In the genomic region with DNA sequence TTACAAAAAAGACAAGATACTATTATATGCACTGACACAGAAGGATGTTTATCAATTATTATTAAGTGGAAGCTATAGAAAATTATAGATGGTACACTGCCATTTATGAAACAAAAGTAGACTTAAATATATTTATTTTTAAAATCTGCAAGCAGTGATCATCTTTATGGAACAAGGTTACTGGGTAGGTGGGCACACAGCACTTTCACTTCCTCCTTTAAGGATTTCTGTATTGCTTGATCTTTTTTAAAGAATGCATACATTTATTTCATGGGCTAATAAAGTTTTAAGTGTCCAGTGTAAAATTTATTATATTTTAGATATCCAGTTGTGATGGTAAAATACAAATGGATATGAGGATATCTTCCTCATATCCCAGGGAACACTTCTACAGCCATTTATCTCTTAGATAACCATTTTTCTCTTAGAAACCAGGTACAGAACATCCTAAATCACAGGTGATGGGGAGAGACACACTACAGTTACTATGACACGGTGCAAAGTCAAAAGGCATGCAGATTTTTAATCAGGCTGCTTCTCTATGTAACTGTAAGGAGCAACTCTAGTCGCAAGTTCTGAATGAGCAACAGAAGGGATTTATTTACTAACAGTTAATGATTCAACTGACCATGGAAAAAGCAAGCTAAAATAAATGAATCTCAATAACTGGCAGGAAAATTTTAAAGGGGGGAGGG, we compare ENCODE assay signal across 9 cellular contexts. TPM values are rescaled to one million over a fixed set of nuclear protein-coding genes. Genes with fewer than 3 reads are reported as not detected.
A peak's percentile ranks its signal among the peaks of the same experiment; 100 is the strongest.
DNase-seq lines count a peak whose midpoint lies in the region; ATAC-seq, FAIRE-seq and TF ChIP-seq lines count a peak whose summit lies in the region.
"Had no signal": no experiment of that assay in that cellular context is flagged by ENCODE, and none has a peak within 500 bp of the region (broad histone marks: within the 10 kb centered on the region; RNA-seq: fewer than 3 reads in every experiment).

No MANE protein-coding gene starts in this region.

- peak overlapping the region; percentile 92 for H3K4me2 ChIP-seq in SU-DHL-6 (ENCODE audit: low read depth, low read length, poor library complexity, severe bottlenecking)

- no peak overlapping the region for H2AFZ ChIP-seq in SU-DHL-6 (ENCODE audit: low read depth, low read length, severe bottlenecking)

- H3K4me1 ChIP-seq in CD4-positive, alpha-beta memory T cell (ENCODE audit: insufficient read depth, low read length) = peaks cover 26% of the 10 kb centered on the region

- peak overlapping the region in 1 of 2 donors; percentile 15 for H3K4me3 ChIP-seq in CD4-positive, alpha-beta memory T cell (ENCODE audit: low read length in 2 of 2)
- H3K4me3 ChIP-seq in SU-DHL-6 (ENCODE audit: insufficient read depth, low read length, poor library complexity, severe bottlenecking) = peak overlapping the region; percentile 64

- H3K4me1 Mint-ChIP-seq in CD4-positive, alpha-beta memory T cell = peaks cover 32 to 37% (median 33%) of the 10 kb centered on the region in 4 donors
- peaks cover 24% of the 10 kb centered on the region for H3K4me1 Mint-ChIP-seq in memory B cell

- peaks cover 2 to 20% (median 12%) of the 10 kb centered on the region in 8 donors for H3K9me3 Mint-ChIP-seq in CD4-positive, alpha-beta memory T cell
- H3K9me3 Mint-ChIP-seq in memory B cell = peaks cover 8% of the 10 kb centered on the region

- peaks cover 0 to 2% of the 10 kb centered on the region in 2 donors for H3K9me3 ChIP-seq in CD4-positive, alpha-beta memory T cell (ENCODE audit: control insufficient read depth in 1 of 2, low read length in 2 of 2)
- no peaks in the 10 kb centered on the region for H3K9me3 ChIP-seq in SU-DHL-6 (ENCODE audit: insufficient read depth, low read length)

- no peak for DNase-seq in CD4-positive, alpha-beta memory T cell
- no peak for DNase-seq in GM12891 (ENCODE audit: insufficient read length, low spot score)
- no peak for DNase-seq in memory B cell (ENCODE audit: low spot score in 2 of 2)
- DNase-seq in NCI-H2171 (lab: John Stamatoyannopoulos, UW) = no peak
- no peak for DNase-seq in H54 (ENCODE audit: insufficient read length, low spot score)
- DNase-seq: activated CD4-positive, alpha-beta T cell treated with anti-CD3 and anti-CD28 coated beads, Interleukin-2, amount 50 U/mL, for 1 hour; caudate nucleus had no signal

- TF ChIP-seq POLR2A in GM12891 (IDR thresholded peaks at IDR 0.05; ENCODE audit: low read depth, low read length) (no peak), H54 (IDR thresholded peaks at IDR 0.05; ENCODE audit: low read depth, low read length) (no peak)

- TF ChIP-seq CTCF in SU-DHL-6 (IDR thresholded peaks at IDR 0.05; ENCODE audit: insufficient read depth, low read length, poor library complexity, severe bottlenecking) = no peak

- H3F3A ChIP-seq in SU-DHL-6 (ENCODE audit: insufficient read depth) = peaks cover 32% of the 10 kb centered on the region

- no peaks in the 10 kb centered on the region for H4K20me1 ChIP-seq in SU-DHL-6 (ENCODE audit: low read depth, low read length)

- H3K27ac Mint-ChIP-seq in CD4-positive, alpha-beta memory T cell = peak overlapping the region in 3 of 7 donors; percentile 58 to 92 (median 66)
- peak overlapping the region; percentile 56 for H3K27ac Mint-ChIP-seq in memory B cell

- H3K79me2 ChIP-seq in SU-DHL-6 (ENCODE audit: insufficient read depth, low read length) = peaks cover 61% of the 10 kb centered on the region

- H3K9ac ChIP-seq in SU-DHL-6 (ENCODE audit: low read length) = peak overlapping the region; percentile 66

- H3K4me3 Mint-ChIP-seq in CD4-positive, alpha-beta memory T cell = peak overlapping the region in 7 of 8 donors; percentile 29 to 97 (median 88)
- H3K4me3 Mint-ChIP-seq in memory B cell = peak overlapping the region; percentile 51

- FAIRE-seq in GM12891 (lab: Jason Lieb, UNC) (peak; percentile 20), H54 (lab: Jason Lieb, UNC) (no peak)

- CTCF ChIA-PET in CD4-positive, alpha-beta memory T cell (lab: Charles Lee; ENCODE audit: partially characterized antibody) = no interaction called here

- intact Hi-C loops in CD4-positive, alpha-beta memory T cell (cut with micrococcal nuclease) = loop anchor here (5.0 to 10.0 kb wide), 3 partner anchors 98 to 1939 kb away; a partner anchor contains a TSS

- no peaks in the 10 kb centered on the region for H3K27me3 ChIP-seq in CD4-positive, alpha-beta memory T cell (ENCODE audit: insufficient read depth, low read length)
- H3K27me3 ChIP-seq in SU-DHL-6 (ENCODE audit: low read length) = no peaks in the 10 kb centered on the region

- H3K9me2 ChIP-seq in SU-DHL-6 (replicated peaks; ENCODE audit: insufficient read depth, low read length) = no peaks in the 10 kb centered on the region

- no peak overlapping the region for H3K27ac ChIP-seq in CD4-positive, alpha-beta memory T cell (ENCODE audit: low read depth, low read length)
- peak overlapping the region; percentile 84 for H3K27ac ChIP-seq in SU-DHL-6 (ENCODE audit: low read depth, low read length)

- POLR2A ChIA-PET in CD4-positive, alpha-beta memory T cell (lab: Charles Lee; ENCODE audit: partially characterized antibody) = interaction anchor here (1.3 kb wide), 1 partner anchor 25 kb away, joined by 4 read pairs; no protein-coding TSS in a partner anchor

- no peaks in the 10 kb centered on the region for H3K27me3 Mint-ChIP-seq in CD4-positive, alpha-beta memory T cell
- no peaks in the 10 kb centered on the region for H3K27me3 Mint-ChIP-seq in memory B cell

- ATAC-seq in memory B cell (ENCODE audit: low read depth) (no peak), HG03520 (IDR thresholded peaks at IDR 0.05; ENCODE audit: unreplicated experiment) (no peak)

- peaks cover 26% of the 10 kb centered on the region in 2 donors for H3K36me3 Mint-ChIP-seq in CD4-positive, alpha-beta memory T cell
- H3K36me3 Mint-ChIP-seq in memory B cell = peaks cover 16% of the 10 kb centered on the region

- H3K36me3 ChIP-seq in CD4-positive, alpha-beta memory T cell (ENCODE audit: insufficient read depth, low read length) = no peaks in the 10 kb centered on the region
- H3K36me3 ChIP-seq in SU-DHL-6 (ENCODE audit: low read length) = peaks cover 12% of the 10 kb centered on the region; the same call in 1 of the 2 replicates

TF ChIP-seq in GM12891, 5 proteins besides CTCF, POLR2A, EP300 and RAD21:
- TF ChIP-seq SPI1 (IDR thresholded peaks at IDR 0.05; ENCODE audit: low read depth, low read length) (peak; percentile 93), TAF1 (IDR thresholded peaks at IDR 0.05; ENCODE audit: low read depth, low read length) (no peak), POU2F2 (IDR thresholded peaks at IDR 0.05; ENCODE audit: low read depth, low read length) (no peak)

RNA-seq across cellular contexts. Expression of a gene that starts 2.3 kb away (rescaled TPM):
- 10 to 100 TPM; 21.6 to 22.9 TPM for total RNA-seq in CD4-positive, alpha-beta memory T cell
- 10 to 100 TPM in 1 of 2 donors, 1 to 10 TPM in 1; 4.4 to 10.2 TPM for polyA plus RNA-seq in CD4-positive, alpha-beta memory T cell
- 3.3 TPM for polyA plus RNA-seq in GM12891 (2012; ENCODE audit: low read depth, missing spikeins)
